Comparison of ENCODE assay signal across 1 cellular context in genomic region chr16:31184888-31185287, GRCh38.
TF ChIP-seq lines count a peak whose summit lies in the region.

No MANE protein-coding gene starts in this region.

TF ChIP-seq in GM12878, 131 proteins besides CTCF, POLR2A, EP300 and RAD21:
- TF ChIP-seq CEBPB (IDR thresholded peaks at IDR 0.05; ENCODE audit: borderline replicate concordance in 1 of 2, low read depth in 2 of 2, low read length in 2 of 2) (no peak), ETV6 (conservative IDR thresholded peaks at IDR 0.05 in 1 of 2, IDR thresholded peaks at IDR 0.05 in 1 of 2; ENCODE audit: borderline replicate concordance in 1 of 2, low read depth in 1 of 2) (no peak), FOXM1 (IDR thresholded peaks at IDR 0.05; ENCODE audit: low read depth, low read length) (no peak)
